31 cellular contexts compared by ENCODE assay signal in genomic region chr2:110716959-110717645, GRCh38. TPM values are rescaled to one million over a fixed set of nuclear protein-coding genes. Genes with fewer than 3 reads are reported as not detected.
A peak's percentile ranks its signal among the peaks of the same experiment; 100 is the strongest.
DNase-seq lines count a peak whose midpoint lies in the region; ATAC-seq, FAIRE-seq and TF ChIP-seq lines count a peak whose summit lies in the region.
"Had no signal": no experiment of that assay in that cellular context is flagged by ENCODE, and none has a peak within 500 bp of the region (broad histone marks: within the 10 kb centered on the region; RNA-seq: fewer than 3 reads in every experiment).

No MANE protein-coding gene starts in this region.

- H3K9me2 ChIP-seq in GM23248 (ENCODE audit: insufficient read depth), result no peaks in the 10 kb centered on the region

- H3K79me2 ChIP-seq in GM23248 (ENCODE audit: insufficient read depth), result no peaks in the 10 kb centered on the region

- ATAC-seq in CD8-positive, alpha-beta T cell, result no peak
- ATAC-seq in GM21381 (IDR thresholded peaks at IDR 0.05; ENCODE audit: unreplicated experiment), result no peak
- ATAC-seq: natural killer cell, SK-N-SH treated with all-trans-retinoic acid at 6 μM for 48 hours had no signal

- no peak overlapping the region for H3K4me3 Mint-ChIP-seq in activated naive CD4-positive, alpha-beta T cell treated with anti-CD3 and anti-CD28 coated beads for 36 hours
- H3K4me3 Mint-ChIP-seq in CD8-positive, alpha-beta T cell, result no peak overlapping the region
- H3K4me3 Mint-ChIP-seq: activated T-cell treated with anti-CD3 and anti-CD28 coated beads, Interleukin-2, amount 50 U/mL, for 24 hours; CD4-positive, alpha-beta T cell; natural killer cell had no signal

- POLR2A ChIA-PET in CD8-positive, alpha-beta T cell (lab: Charles Lee), result no interaction called here

- H3K27me3 Mint-ChIP-seq in activated naive CD4-positive, alpha-beta T cell treated with anti-CD3 and anti-CD28 coated beads for 36 hours (ENCODE audit: low read depth), result peaks cover 28% of the 10 kb centered on the region
- peaks cover 20% of the 10 kb centered on the region for H3K27me3 Mint-ChIP-seq in CD8-positive, alpha-beta T cell (ENCODE audit: low read depth)

- no peaks in the 10 kb centered on the region; the same call in 1 of the 2 replicates for H3F3A ChIP-seq in GM23248 (ENCODE audit: insufficient read depth)

- intact Hi-C loops in activated naive CD4-positive, alpha-beta T cell treated with anti-CD3 and anti-CD28 coated beads for 36 hours (cut with micrococcal nuclease), result no loop called here
- intact Hi-C loops in CD8-positive, alpha-beta T cell (cut with DNase I, micrococcal nuclease), result no loop called here

- H3K36me3 Mint-ChIP-seq in activated naive CD4-positive, alpha-beta T cell treated with anti-CD3 and anti-CD28 coated beads for 36 hours (ENCODE audit: low read depth), result no peaks in the 10 kb centered on the region
- H3K36me3 Mint-ChIP-seq in CD8-positive, alpha-beta T cell, result no peaks in the 10 kb centered on the region
- H3K36me3 Mint-ChIP-seq: natural killer cell had no signal

- H3K4me2 ChIP-seq in GM23248 (ENCODE audit: unreplicated experiment), result peak overlapping the region; percentile 30

- H3K36me3 ChIP-seq in GM23248 (ENCODE audit: low read depth), result no peaks in the 10 kb centered on the region
- H3K36me3 ChIP-seq in CD8-positive, alpha-beta T cell (ENCODE audit: insufficient read depth, low read length), result no peaks in the 10 kb centered on the region
- H3K36me3 ChIP-seq: cardiac muscle cell, heart right ventricle, ovary had no signal

- H3K27ac ChIP-seq in GM23248, result no peak overlapping the region
- H3K27ac ChIP-seq in CD8-positive, alpha-beta T cell (ENCODE audit: low read depth, low read length), result no peak overlapping the region
- H3K27ac ChIP-seq: cardiac muscle cell, ovary, testis had no signal

- H3K4me3 ChIP-seq in GM23248, result no peak overlapping the region
- no peak overlapping the region for H3K4me3 ChIP-seq in CD8-positive, alpha-beta T cell (ENCODE audit: low read depth, low read length)
- H3K4me3 ChIP-seq: cardiac muscle cell, heart right ventricle, ovary, testis had no signal

- no peaks in the 10 kb centered on the region for H3K9me3 ChIP-seq in GM23248 (ENCODE audit: low read depth)
- no peaks in the 10 kb centered on the region for H3K9me3 ChIP-seq in CD8-positive, alpha-beta T cell (ENCODE audit: low read length)
- H3K9me3 ChIP-seq: heart right ventricle, ovary, testis had no signal

- DNase-seq in GM23248, result peak; percentile 84
- DNase-seq in RCC 7860 (ENCODE audit: low spot score), result peak; percentile 18
- DNase-seq in fibroblast of peridontal ligament (ENCODE audit: extremely low read depth), result peak; percentile 13
- DNase-seq in putamen (ENCODE audit: low spot score), result peak; percentile 52
- DNase-seq in activated naive CD4-positive, alpha-beta T cell treated with anti-CD3 and anti-CD28 coated beads for 36 hours, result no peak
- DNase-seq in EL, result no peak
- no peak for DNase-seq in CD8-positive, alpha-beta T cell
- DNase-seq: activated CD4-positive, alpha-beta T cell treated with anti-CD3 and anti-CD28 coated beads for 4 hours; activated gamma-delta T cell treated with Interleukin-2 at 50 U/mL for 16 hours; activated T-cell treated with anti-CD3 and anti-CD28 coated beads, Interleukin-2, amount 50 U/mL, for 24 hours; CD4-positive, alpha-beta T cell; DMS 273 treated with DMSO at 0.1 percent for 48 hours; Kasumi-1; natural killer cell; NCI-H1092 treated with DMSO at 0.1 percent for 48 hours; NCI-H187 treated with DMSO at 0.1 percent for 48 hours; NCI-H526 treated with DMSO at 0.1 percent for 48 hours; stimulated activated CD4-positive, alpha-beta T cell treated with anti-CD3 and anti-CD28 coated beads, Interleukin-4, amount 100 ng/mL, for 4 hours; stimulated activated naive CD4-positive, alpha-beta T cell; testis had no signal

- 72 to 78% methylated on average over 3 of the region's 3 CpGs for WGBS in GM23248 (ENCODE audit: low coverage in 1 of 2, low lambda C conversion rate in 2 of 2, missing lambda C conversion rate in 2 of 2), 2 experiments

- no peak overlapping the region for H3K27ac Mint-ChIP-seq in activated naive CD4-positive, alpha-beta T cell treated with anti-CD3 and anti-CD28 coated beads for 36 hours
- H3K27ac Mint-ChIP-seq in CD8-positive, alpha-beta T cell, result no peak overlapping the region
- H3K27ac Mint-ChIP-seq: activated T-cell treated with anti-CD3 and anti-CD28 coated beads, Interleukin-2, amount 50 U/mL, for 24 hours; CD4-positive, alpha-beta T cell; natural killer cell had no signal

- peaks cover 56% of the 10 kb centered on the region for H3K27me3 ChIP-seq in GM23248 (replicated peaks; ENCODE audit: insufficient read depth)
- no peaks in the 10 kb centered on the region for H3K27me3 ChIP-seq in CD8-positive, alpha-beta T cell (ENCODE audit: insufficient read depth, low read length)
- H3K27me3 ChIP-seq: cardiac muscle cell, ovary, testis had no signal

- H3K4me1 ChIP-seq in GM23248 (ENCODE audit: insufficient read depth), result peaks cover 15% of the 10 kb centered on the region
- H3K4me1 ChIP-seq in CD8-positive, alpha-beta T cell (ENCODE audit: insufficient read depth, low read length), result no peaks in the 10 kb centered on the region
- H3K4me1 ChIP-seq: testis had no signal

- H4K20me1 ChIP-seq in GM23248 (ENCODE audit: insufficient read depth), result no peaks in the 10 kb centered on the region

- CTCF ChIA-PET in activated naive CD4-positive, alpha-beta T cell treated with anti-CD3 and anti-CD28 coated beads for 36 hours (lab: Charles Lee), result interaction anchor here (0.6 kb wide), 1 partner anchor 81 kb away, joined by 3 read pairs; no protein-coding TSS in a partner anchor
- CTCF ChIA-PET in CD8-positive, alpha-beta T cell (lab: Charles Lee), result interaction anchor here (0.6 kb wide), 1 partner anchor 42 kb away, joined by 3 read pairs; no protein-coding TSS in a partner anchor

- H2AFZ ChIP-seq in GM23248, result no peak overlapping the region

- H3K9me3 Mint-ChIP-seq in activated naive CD4-positive, alpha-beta T cell treated with anti-CD3 and anti-CD28 coated beads for 36 hours, result no peaks in the 10 kb centered on the region
- no peaks in the 10 kb centered on the region for H3K9me3 Mint-ChIP-seq in CD8-positive, alpha-beta T cell
- H3K9me3 Mint-ChIP-seq: activated T-cell treated with anti-CD3 and anti-CD28 coated beads, Interleukin-2, amount 50 U/mL, for 24 hours; CD4-positive, alpha-beta T cell; natural killer cell had no signal

- H3K9ac ChIP-seq in GM23248, result no peak overlapping the region

- no peaks in the 10 kb centered on the region for H3K4me1 Mint-ChIP-seq in activated naive CD4-positive, alpha-beta T cell treated with anti-CD3 and anti-CD28 coated beads for 36 hours (ENCODE audit: low read depth)
- no peaks in the 10 kb centered on the region for H3K4me1 Mint-ChIP-seq in CD8-positive, alpha-beta T cell (ENCODE audit: low read depth)

- peak; percentile 23 for FAIRE-seq in RCC 7860 (lab: Jason Lieb, UNC)
- FAIRE-seq: endometrium, G401.6, GM18507, H1 had no signal

- in situ Hi-C loops in GM23248 (cut with MboI), result no loop called here

- no peak for TF ChIP-seq CTCF in CD8-positive, alpha-beta T cell (IDR thresholded peaks at IDR 0.05)

RNA-seq across cellular contexts. Expression of gene ACOXL, which starts 15.3 kb away (rescaled TPM):
- not detected in 2 replicates for total RNA-seq in GM23248 (2014; rRNA removed; shearing (Covaris generic))
- polyA plus RNA-seq in GM23248 (2016; fragmentation: Nextera tagmentation; extraction: Ambion mirVana), result not detected in 2 replicates
- not detected for total RNA-seq in activated naive CD4-positive, alpha-beta T cell treated with anti-CD3 and anti-CD28 coated beads for 36 hours
- total RNA-seq in CD8-positive, alpha-beta T cell, result not detected
- total RNA-seq: CD4-positive, alpha-beta T cell; fibroblast of villous mesenchyme; heart right ventricle; natural killer cell; right cardiac atrium had no signal
- polyA plus RNA-seq: heart right ventricle had no signal

RNA-seq across cellular contexts. Expression of gene BUB1, which starts 39.2 kb away (rescaled TPM):
- 16.3 and 21.3 TPM in 2 replicates for total RNA-seq in GM23248 (2014; rRNA removed; shearing (Covaris generic))
- 13.0 and 14.0 TPM in 2 replicates for polyA plus RNA-seq in GM23248 (2016; fragmentation: Nextera tagmentation; extraction: Ambion mirVana)
- total RNA-seq in activated naive CD4-positive, alpha-beta T cell treated with anti-CD3 and anti-CD28 coated beads for 36 hours, result 100 to 1,000 TPM; 103 to 107 TPM
- total RNA-seq in CD8-positive, alpha-beta T cell, result 1 to 10 TPM; 2.4 to 3.1 TPM

Comparison
In these comparisons a context has a peak if more than half of its experiments do, and no peak if none do; other contexts are left out.
1. DNase-seq: peak in GM23248 (single experiment), RCC 7860 (single experiment), fibroblast of peridontal ligament (single experiment) and putamen (single experiment); none in activated naive CD4-positive, alpha-beta T cell treated with anti-CD3 and anti-CD28 coated beads for 36 hours (single experiment), EL (single experiment) and CD8-positive, alpha-beta T cell (0 of 7).